In the genomic region with DNA sequence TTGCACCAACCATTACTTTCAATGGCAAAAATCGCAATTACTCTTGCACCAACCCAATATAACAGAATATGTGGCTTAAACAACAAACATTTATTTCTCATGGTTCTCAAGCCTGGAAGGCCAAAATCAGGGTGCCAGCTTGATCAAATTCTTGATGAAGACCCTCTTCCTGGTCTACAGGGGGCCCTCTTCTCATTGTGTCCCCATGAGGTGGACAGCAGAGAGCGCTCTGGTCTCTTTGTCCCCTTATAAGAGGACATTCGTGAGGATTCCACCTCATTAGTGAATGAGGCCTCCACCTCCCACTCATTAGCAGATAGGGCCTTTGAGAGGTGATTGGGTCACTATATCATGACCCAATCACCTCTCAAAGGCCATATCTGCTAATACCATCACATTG, we compare ENCODE assay signal across 1 cellular context.
TF ChIP-seq lines count a peak whose summit lies in the region.

No MANE protein-coding gene starts in this region.

TF ChIP-seq in H1, 55 proteins besides CTCF, POLR2A, EP300 and RAD21:
- TF ChIP-seq EZH2 (IDR thresholded peaks at IDR 0.05; ENCODE audit: low read depth, low read length, severe bottlenecking), result no peak
- no peak for TF ChIP-seq ZNF274 (IDR thresholded peaks at IDR 0.05; ENCODE audit: borderline replicate concordance, extremely low read depth, low read length)
- TF ChIP-seq GTF2F1 (IDR thresholded peaks at IDR 0.05; ENCODE audit: borderline replicate concordance, low read depth, low read length), result no peak
- no peak for TF ChIP-seq BRCA1 (IDR thresholded peaks at IDR 0.05; ENCODE audit: low read depth, low read length)
- TF ChIP-seq, protein P1, sequence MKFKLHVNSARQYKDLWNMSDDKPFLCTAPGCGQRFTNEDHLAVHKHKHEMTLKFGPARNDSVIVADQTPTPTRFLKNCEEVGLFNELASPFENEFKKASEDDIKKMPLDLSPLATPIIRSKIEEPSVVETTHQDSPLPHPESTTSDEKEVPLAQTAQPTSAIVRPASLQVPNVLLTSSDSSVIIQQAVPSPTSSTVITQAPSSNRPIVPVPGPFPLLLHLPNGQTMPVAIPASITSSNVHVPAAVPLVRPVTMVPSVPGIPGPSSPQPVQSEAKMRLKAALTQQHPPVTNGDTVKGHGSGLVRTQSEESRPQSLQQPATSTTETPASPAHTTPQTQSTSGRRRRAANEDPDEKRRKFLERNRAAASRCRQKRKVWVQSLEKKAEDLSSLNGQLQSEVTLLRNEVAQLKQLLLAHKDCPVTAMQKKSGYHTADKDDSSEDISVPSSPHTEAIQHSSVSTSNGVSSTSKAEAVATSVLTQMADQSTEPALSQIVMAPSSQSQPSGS (IDR thresholded peaks at IDR 0.05; ENCODE audit: low read length), result no peak
- TF ChIP-seq CBX5 (IDR thresholded peaks at IDR 0.05; ENCODE audit: low read depth, low read length), result no peak
- TF ChIP-seq GABPA (IDR thresholded peaks at IDR 0.05; ENCODE audit: borderline replicate concordance, insufficient read depth, low read length), result no peak
- TF ChIP-seq CHD1 (IDR thresholded peaks at IDR 0.05; ENCODE audit: low read depth, low read length), result no peak
- no peak for TF ChIP-seq KDM5A (IDR thresholded peaks at IDR 0.05; ENCODE audit: low read length)
- TF ChIP-seq, protein P2, sequence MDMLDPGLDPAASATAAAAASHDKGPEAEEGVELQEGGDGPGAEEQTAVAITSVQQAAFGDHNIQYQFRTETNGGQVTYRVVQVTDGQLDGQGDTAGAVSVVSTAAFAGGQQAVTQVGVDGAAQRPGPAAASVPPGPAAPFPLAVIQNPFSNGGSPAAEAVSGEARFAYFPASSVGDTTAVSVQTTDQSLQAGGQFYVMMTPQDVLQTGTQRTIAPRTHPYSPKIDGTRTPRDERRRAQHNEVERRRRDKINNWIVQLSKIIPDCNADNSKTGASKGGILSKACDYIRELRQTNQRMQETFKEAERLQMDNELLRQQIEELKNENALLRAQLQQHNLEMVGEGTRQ (IDR thresholded peaks at IDR 0.05; ENCODE audit: low read length), result no peak
